In the genomic region with DNA sequence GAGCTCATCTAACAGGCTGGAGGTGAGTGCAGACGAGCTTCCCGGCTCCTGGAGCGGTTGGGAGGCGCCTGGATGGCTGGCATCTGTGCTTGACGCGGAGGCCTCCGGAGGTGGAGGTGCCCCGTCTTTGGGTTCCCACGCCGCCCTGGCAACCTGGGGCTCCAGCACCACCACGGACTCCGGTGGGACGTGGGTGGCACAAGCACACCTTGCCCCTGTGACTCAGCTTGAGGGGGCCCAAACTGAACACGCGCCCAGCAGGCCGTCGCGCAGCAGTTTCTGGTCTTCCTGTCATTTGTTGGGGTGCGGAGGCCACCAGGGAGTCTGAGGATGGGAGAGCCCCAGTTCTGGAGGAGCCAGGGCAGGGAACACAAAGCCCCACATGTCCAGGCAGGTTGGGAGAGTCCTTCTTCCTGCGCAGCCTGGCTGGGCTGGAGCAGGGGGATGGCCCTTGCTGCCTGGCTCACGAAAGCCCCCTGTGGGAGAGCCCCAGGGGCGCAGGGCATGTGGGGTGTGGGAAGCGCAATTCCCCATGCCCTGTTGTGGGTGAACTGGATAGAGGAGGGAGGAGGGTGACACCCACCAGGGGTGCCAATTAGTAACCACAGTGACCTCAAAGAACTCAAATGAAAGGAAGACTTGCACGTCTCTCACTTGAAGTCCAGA, we compare ENCODE assay signal across 10 cellular contexts.
DNase-seq lines count a peak whose midpoint lies in the region; ATAC-seq, FAIRE-seq and TF ChIP-seq lines count a peak whose summit lies in the region.
"Had no signal": no experiment of that assay in that cellular context is flagged by ENCODE, and none has a peak within 500 bp of the region (broad histone marks: within the 10 kb centered on the region; RNA-seq: fewer than 3 reads in every experiment).

No MANE protein-coding gene starts in this region.

- H4K8ac ChIP-seq in neuronal stem cell (ENCODE audit: low read depth, low read length) = no peak overlapping the region

- in situ Hi-C loops in astrocyte of the spinal cord (cut with HindIII; ENCODE audit: low sequenced_read_pairs) = no loop called here

- H3K79me1 ChIP-seq in neuronal stem cell (ENCODE audit: low read depth, low read length) = no peaks in the 10 kb centered on the region

- no peak overlapping the region for H2BK5ac ChIP-seq in neuronal stem cell (ENCODE audit: low read length)

- no peaks in the 10 kb centered on the region for H3K4me1 ChIP-seq in neuronal stem cell (ENCODE audit: control insufficient read depth in 2 of 2, insufficient read depth in 1 of 2, low read depth in 1 of 2, low read length in 2 of 2)

- H2AFZ ChIP-seq in neuronal stem cell (ENCODE audit: low read length) = no peak overlapping the region

- H3K4ac ChIP-seq in neuronal stem cell (ENCODE audit: low read length) = no peak overlapping the region

- no peak for TF ChIP-seq CTCF in GM12875 (IDR thresholded peaks at IDR 0.05; ENCODE audit: borderline replicate concordance, insufficient read depth, low read depth, low read length)
- TF ChIP-seq CTCF in astrocyte of the spinal cord (IDR thresholded peaks at IDR 0.05; ENCODE audit: low read depth, low read length) = no peak

- no peak overlapping the region for H4K91ac ChIP-seq in neuronal stem cell (ENCODE audit: low read depth, low read length, poor library complexity)

- no peak overlapping the region for H3K4me2 ChIP-seq in neuronal stem cell (ENCODE audit: insufficient read depth, low read length, poor library complexity, severe bottlenecking)

- H2BK15ac ChIP-seq in neuronal stem cell (ENCODE audit: low read length) = no peak overlapping the region

- peak overlapping the region; percentile 39 for H3K9ac ChIP-seq in neuronal stem cell (ENCODE audit: low read depth, low read length, poor library complexity)

- H3K23ac ChIP-seq in neuronal stem cell (ENCODE audit: low read depth, low read length, poor library complexity) = no peak overlapping the region

- H2BK12ac ChIP-seq in neuronal stem cell (ENCODE audit: low read length) = no peak overlapping the region

- no CpG with 5 or more reads among the region's 24 CpGs for WGBS in neuronal stem cell (ENCODE audit: extremely low coverage in 2 of 2, insufficient read length in 2 of 2, insufficient replicate concordance in 1 of 2), 2 donors

- FAIRE-seq in frontal cortex (lab: Jason Lieb, UNC) = no peak

- no peak overlapping the region for H2BK120ac ChIP-seq in neuronal stem cell (ENCODE audit: low read depth, low read length)

- H3K27ac ChIP-seq in neuronal stem cell (replicated peaks; ENCODE audit: low read length) = no peak overlapping the region

- no peak overlapping the region for H3K14ac ChIP-seq in neuronal stem cell (ENCODE audit: low read length)

- ATAC-seq in HG02642 (IDR thresholded peaks at IDR 0.05; ENCODE audit: poor library complexity, unreplicated experiment) (peak; percentile 54), HG03460 (IDR thresholded peaks at IDR 0.05; ENCODE audit: unreplicated experiment) (no peak)

- no peak overlapping the region for H2AK5ac ChIP-seq in neuronal stem cell (ENCODE audit: low read depth, low read length)

- no peak overlapping the region for H3K18ac ChIP-seq in neuronal stem cell (ENCODE audit: low read length)

- H3K27me3 ChIP-seq in neuronal stem cell (ENCODE audit: control insufficient read depth in 3 of 3, insufficient read depth in 3 of 3, low read depth in 1 of 3, low read length in 3 of 3) = no peaks in the 10 kb centered on the region

- H3K9me3 ChIP-seq in neuronal stem cell (replicated peaks in 1 of 2; ENCODE audit: control insufficient read depth in 2 of 2, insufficient read depth in 1 of 2, low read depth in 1 of 2, low read length in 2 of 2) = peaks cover 4 to 13% of the 10 kb centered on the region in 2 donors

- H3K36me3 ChIP-seq in neuronal stem cell (replicated peaks in 1 of 2; ENCODE audit: control insufficient read depth in 2 of 2, insufficient read depth in 2 of 2, low read length in 2 of 2) = no peaks in the 10 kb centered on the region

- DNase-seq in astrocyte of the spinal cord (ENCODE audit: low read depth, low spot score) (no peak), neuronal stem cell (ENCODE audit: low spot score) (no peak), frontal cortex (ENCODE audit: low spot score in 2 of 2) (no peak), glomerular visceral epithelial cell (ENCODE audit: extremely low spot score) (no peak), NCI-H69 (lab: John Stamatoyannopoulos, UW) (no peak)
- DNase-seq: NCI-H446 treated with DMSO at 0.1 percent for 48 hours; stimulated activated CD4-positive, alpha-beta T cell treated with anti-CD3 and anti-CD28 coated beads, Interleukin-1b, Interleukin-23, amount 100 ng/mL, for 48 hours had no signal

- H3K4me3 ChIP-seq in GM12875 (ENCODE audit: low read depth, low read length) (peak overlapping the region; percentile 48), astrocyte of the spinal cord (ENCODE audit: low read depth, low read length) (peak overlapping the region; percentile 12), neuronal stem cell (ENCODE audit: low read length in 2 of 2) (no peak overlapping the region)

Comparison
In these comparisons a context has a peak if more than half of its experiments do, and no peak if none do; other contexts are left out.
1. H3K4me3 ChIP-seq: peak in GM12875 (single experiment) and astrocyte of the spinal cord (single experiment); none in neuronal stem cell (0 of 2).